ENCODE assay signal across 8 cellular contexts in the genomic region with DNA sequence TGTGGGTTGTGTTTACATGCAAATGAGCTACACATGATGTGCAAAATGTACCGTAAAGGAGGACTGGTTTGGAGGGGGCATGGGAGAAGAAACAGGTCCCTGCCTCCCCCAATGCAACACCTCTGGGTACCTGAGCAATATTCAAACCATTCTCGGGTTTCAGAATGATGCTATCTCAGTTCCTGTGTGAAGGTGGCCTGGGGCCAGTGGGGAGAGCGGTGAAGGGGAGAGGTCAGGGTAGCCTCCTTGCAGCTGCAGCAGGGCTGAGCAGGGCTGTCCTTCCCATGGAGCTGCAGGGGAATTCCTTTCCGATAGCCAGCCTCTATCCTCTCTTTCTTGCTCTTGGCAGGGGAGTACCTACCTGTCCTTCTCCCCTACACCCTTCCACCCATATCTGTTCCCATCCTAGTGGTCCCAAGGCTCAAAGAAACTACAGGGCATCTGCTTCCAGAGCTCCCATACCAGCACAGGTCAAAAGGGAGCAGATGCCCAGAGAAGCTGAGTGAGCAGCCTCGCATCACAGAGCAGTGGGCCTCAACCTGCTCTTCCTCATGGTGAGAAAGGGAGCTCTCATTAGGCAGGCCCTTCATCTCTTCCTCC. TPM values are rescaled to one million over a fixed set of nuclear protein-coding genes. Genes with fewer than 3 reads are reported as not detected.
DNase-seq lines count a peak whose midpoint lies in the region; ATAC-seq and TF ChIP-seq lines count a peak whose summit lies in the region.

No MANE protein-coding gene starts in this region.

- H3K36me3 ChIP-seq in IMR-90 (ENCODE audit: control insufficient read depth, insufficient read depth, low read length), result peaks cover under 1% of the 10 kb centered on the region

- peaks cover 52% of the 10 kb centered on the region for H3K4me1 ChIP-seq in IMR-90 (ENCODE audit: control insufficient read depth, insufficient read depth, low read length)

- no peak overlapping the region for H2AK5ac ChIP-seq in IMR-90 (ENCODE audit: low read depth, low read length)

- H3K27me3 ChIP-seq in IMR-90 (ENCODE audit: control insufficient read depth, insufficient read depth, low read length), result no peaks in the 10 kb centered on the region

- no peak for TF ChIP-seq CTCF in GM13977 (IDR thresholded peaks at IDR 0.05; ENCODE audit: extremely low read depth, insufficient read depth, missing control alignments)
- TF ChIP-seq CTCF in IMR-90 (conservative IDR thresholded peaks at IDR 0.05; ENCODE audit: low read depth, low read length), result no peak
- no peak for TF ChIP-seq CTCF in endothelial cell (IDR thresholded peaks at IDR 0.05; ENCODE audit: unreplicated experiment)
- no peak for TF ChIP-seq CTCF in type B pancreatic cell (conservative IDR thresholded peaks at IDR 0.05)
- TF ChIP-seq CTCF in omental fat pad (IDR thresholded peaks at IDR 0.05), result no peak

- no peak overlapping the region for H3K14ac ChIP-seq in IMR-90 (replicated peaks; ENCODE audit: low read depth, low read length)

- no peak overlapping the region for H2BK120ac ChIP-seq in IMR-90 (ENCODE audit: low read depth, low read length)

- no peak for TF ChIP-seq RAD21 in IMR-90 (IDR thresholded peaks at IDR 0.05; ENCODE audit: low read length)

- H4K8ac ChIP-seq in IMR-90 (ENCODE audit: low read depth in 2 of 2, low read length in 2 of 2), result no peak overlapping the region

- no peak overlapping the region for H2BK5ac ChIP-seq in IMR-90 (ENCODE audit: low read depth, low read length, poor library complexity, severe bottlenecking)

- no peak overlapping the region for H2BK20ac ChIP-seq in IMR-90 (ENCODE audit: low read depth, low read length)

- H3K56ac ChIP-seq in IMR-90 (ENCODE audit: extremely low read depth, insufficient read depth, low read length), result no peak overlapping the region

- CTCF ChIA-PET in IMR-90 (lab: Yijun Ruan, JAX), result interaction anchor here (0.6 kb wide), 1 partner anchor 122 kb away, joined by 6 read pairs; no protein-coding TSS in a partner anchor

- intact Hi-C loops in IMR-90 (cut with micrococcal nuclease), result no loop called here

- dilution Hi-C loops in IMR-90 (cut with HindIII; ENCODE audit: low sequenced_read_pairs, unreplicated experiment), result no loop called here

- H4K5ac ChIP-seq in IMR-90 (ENCODE audit: low read depth, low read length), result no peak overlapping the region

- H3K4me3 Mint-ChIP-seq in endothelial cell (ENCODE audit: unreplicated experiment), result peak overlapping the region; percentile 62
- no peak overlapping the region for H3K4me3 Mint-ChIP-seq in type B pancreatic cell

- peaks cover 100% of the 10 kb centered on the region for H4K20me1 ChIP-seq in IMR-90 (ENCODE audit: insufficient read depth, low read length)

- no peaks in the 10 kb centered on the region for H3K9me3 Mint-ChIP-seq in endothelial cell (ENCODE audit: unreplicated experiment)
- H3K9me3 Mint-ChIP-seq in type B pancreatic cell, result no peaks in the 10 kb centered on the region

- peaks cover 70% of the 10 kb centered on the region for H3K9me1 ChIP-seq in IMR-90 (ENCODE audit: insufficient read depth, low read length)

- H3K27me3 Mint-ChIP-seq in endothelial cell (ENCODE audit: unreplicated experiment) (peaks cover 22% of the 10 kb centered on the region), type B pancreatic cell (no peaks in the 10 kb centered on the region)

- H3K36me3 Mint-ChIP-seq in endothelial cell (ENCODE audit: low read depth, unreplicated experiment) (peaks cover 24% of the 10 kb centered on the region), type B pancreatic cell (peaks cover 4% of the 10 kb centered on the region)

- no peak overlapping the region for H2AFZ ChIP-seq in IMR-90 (replicated peaks; ENCODE audit: low read length, poor library complexity)

- no peak overlapping the region for H3K9ac ChIP-seq in IMR-90 (ENCODE audit: low read depth, low read length)

- TF ChIP-seq POLR2A in IMR-90 (IDR thresholded peaks at IDR 0.05; ENCODE audit: low read depth, low read length), result no peak

- no peak overlapping the region for H3K4me2 ChIP-seq in IMR-90 (ENCODE audit: low read depth, low read length)

- DNase-seq in GM13977 (ENCODE audit: low spot score) (peak; percentile 79), IMR-90 (no peak), endothelial cell (ENCODE audit: low spot score) (no peak), type B pancreatic cell (ENCODE audit: extremely low spot score, unreplicated experiment) (no peak), omental fat pad (ENCODE audit: low spot score) (no peak), A172 (ENCODE audit: low spot score) (no peak), SKM-1 treated with dmso at 0.1 percent for 144 hours (lab: John Stamatoyannopoulos, UW; ENCODE audit: unreplicated experiment) (no peak)

- H3K79me1 ChIP-seq in IMR-90 (ENCODE audit: low read depth in 1 of 2, low read length in 2 of 2), result peaks cover 7 to 100% of the 10 kb centered on the region in 2 experiments; a peak in 3 of 4 replicates

- H3K18ac ChIP-seq in IMR-90 (ENCODE audit: low read depth, low read length), result no peak overlapping the region

- no peak overlapping the region for H4K91ac ChIP-seq in IMR-90 (ENCODE audit: insufficient read depth, low read depth, low read length)

- no CpG with 5 or more reads among the region's 5 CpGs for WGBS in IMR-90 (ENCODE audit: extremely low coverage in 2 of 2, insufficient read length in 1 of 2), 2 experiments

- POLR2A ChIA-PET in IMR-90 (lab: Charles Lee; ENCODE audit: unreplicated experiment), result no interaction called here

- H3K9me3 ChIP-seq in IMR-90 (ENCODE audit: control insufficient read depth, insufficient read depth, low read length), result no peaks in the 10 kb centered on the region

- in situ Hi-C loops in GM13977 (cut with MboI; ENCODE audit: low pct_unique_long_range_greater_than_20kb, low sequenced_read_pairs, unreplicated experiment), result no loop called here
- in situ Hi-C loops in IMR-90 (cut with MboI; ENCODE audit: low sequenced_read_pairs), result no loop called here

- peak overlapping the region; percentile 37 for H2AK9ac ChIP-seq in IMR-90 (replicated peaks; ENCODE audit: low read depth, low read length, poor library complexity)

- H3K27ac ChIP-seq in IMR-90 (ENCODE audit: insufficient read depth, low read length), result no peak overlapping the region

- no peak overlapping the region for H2BK15ac ChIP-seq in IMR-90 (ENCODE audit: low read depth, low read length)

- H3K4me1 Mint-ChIP-seq in endothelial cell (ENCODE audit: unreplicated experiment) (peaks cover 43% of the 10 kb centered on the region), type B pancreatic cell (ENCODE audit: unreplicated experiment) (peaks cover 50% of the 10 kb centered on the region)

- no TSS peak for BruUV-seq in IMR-90 (replicated peaks; lab: Mats Ljungman, UMichigan)

- H3K4ac ChIP-seq in IMR-90 (ENCODE audit: low read depth, low read length), result no peak overlapping the region

- H3K4me3 ChIP-seq in IMR-90 (ENCODE audit: insufficient read depth, low read depth, low read length), result no peak overlapping the region

- peak; percentile 63 for ATAC-seq in GM21390 (IDR thresholded peaks at IDR 0.05; ENCODE audit: unreplicated experiment)
- ATAC-seq in IMR-90 (ENCODE audit: low read depth), result no peak
- no peak for ATAC-seq in omental fat pad (ENCODE audit: low FRiP score)

- H3K27ac Mint-ChIP-seq in endothelial cell (ENCODE audit: unreplicated experiment) (no peak overlapping the region), type B pancreatic cell (peak overlapping the region; percentile 26)

- no peak overlapping the region for H3K23ac ChIP-seq in IMR-90 (ENCODE audit: low read depth, low read length)

TF ChIP-seq in IMR-90, 13 proteins besides CTCF, POLR2A, EP300 and RAD21:
- no peak for TF ChIP-seq RFX5 (IDR thresholded peaks at IDR 0.05; ENCODE audit: low read depth, low read length)
- TF ChIP-seq, protein P1, sequence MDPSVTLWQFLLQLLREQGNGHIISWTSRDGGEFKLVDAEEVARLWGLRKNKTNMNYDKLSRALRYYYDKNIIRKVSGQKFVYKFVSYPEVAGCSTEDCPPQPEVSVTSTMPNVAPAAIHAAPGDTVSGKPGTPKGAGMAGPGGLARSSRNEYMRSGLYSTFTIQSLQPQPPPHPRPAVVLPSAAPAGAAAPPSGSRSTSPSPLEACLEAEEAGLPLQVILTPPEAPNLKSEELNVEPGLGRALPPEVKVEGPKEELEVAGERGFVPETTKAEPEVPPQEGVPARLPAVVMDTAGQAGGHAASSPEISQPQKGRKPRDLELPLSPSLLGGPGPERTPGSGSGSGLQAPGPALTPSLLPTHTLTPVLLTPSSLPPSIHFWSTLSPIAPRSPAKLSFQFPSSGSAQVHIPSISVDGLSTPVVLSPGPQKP (IDR thresholded peaks at IDR 0.05; ENCODE audit: borderline replicate concordance, low read depth, low read length), result no peak
- no peak for TF ChIP-seq FOS (IDR thresholded peaks at IDR 0.05; ENCODE audit: low read depth, low read length)
- no peak for TF ChIP-seq NFE2L2 (IDR thresholded peaks at IDR 0.05; ENCODE audit: low read depth, low read length)
- no peak for TF ChIP-seq SMC3 (IDR thresholded peaks at IDR 0.05; ENCODE audit: low read depth, low read length)

RNA-seq across cellular contexts. Expression of a gene that starts 11.9 kb away (rescaled TPM):
- 2.9 and 3.6 TPM in 2 replicates for total RNA-seq in IMR-90 (2012; rRNA removed)
- 20.0 and 25.0 TPM in 2 replicates for polyA plus RNA-seq in IMR-90 (2012; rRNA removed)
- 10.9 and 27.6 TPM in 2 replicates for polyA plus RNA-seq in IMR-90 (2012; cell fraction: cytosol; rRNA removed)
- 80.1 and 88.5 TPM in 2 replicates for polyA plus RNA-seq in IMR-90 (2012; cell fraction: nucleus; rRNA removed; ENCODE audit: low replicate concordance)
- total RNA-seq in endothelial cell (ENCODE audit: unreplicated experiment), result 45.2 TPM
- 20.7 and 26.1 TPM in 2 replicates for total RNA-seq in type B pancreatic cell (ENCODE audit: low replicate concordance)
- total RNA-seq in omental fat pad, result 10 to 100 TPM; 22.8 to 33.8 (median 28.1) TPM
- total RNA-seq in A172 (2014; rRNA removed; shearing (Covaris generic)), result 14.6 and 22.2 TPM in 2 replicates
